In genomic region chr10:95459446-95459845, GRCh38 we compare ENCODE assay signal across 21 cellular contexts.
DNase-seq lines count a peak whose midpoint lies in the region; ATAC-seq, FAIRE-seq and TF ChIP-seq lines count a peak whose summit lies in the region.
"Had no signal": no experiment of that assay in that cellular context is flagged by ENCODE, and none has a peak within 500 bp of the region (broad histone marks: within the 10 kb centered on the region; RNA-seq: fewer than 3 reads in every experiment).

No MANE protein-coding gene starts in this region.

- H3K9ac ChIP-seq in HepG2 (ENCODE audit: insufficient read depth, low read depth, low read length): peak overlapping the region; percentile 29; the same call in 1 of the 2 replicates
- H3K9ac ChIP-seq: KMS-11 had no signal

- TF ChIP-seq EP300 in HepG2 (IDR thresholded peaks at IDR 0.05; ENCODE audit: low read depth in 2 of 2, low read length in 2 of 2) (no peak), HepG2 (CRISPR knock-in tag; IDR thresholded peaks at IDR 0.05; ENCODE audit: borderline replicate concordance) (no peak)

- no peaks in the 10 kb centered on the region for H4K20me1 ChIP-seq in HepG2 (ENCODE audit: insufficient read depth, low read length)

- no TSS peak for BruUV-seq in HepG2 (replicated peaks; lab: Mats Ljungman, UMichigan)

- peaks cover 97% of the 10 kb centered on the region for H3K4me1 ChIP-seq in HepG2 (ENCODE audit: insufficient read depth, low read length)
- no peaks in the 10 kb centered on the region for H3K4me1 ChIP-seq in naive thymus-derived CD4-positive, alpha-beta T cell (ENCODE audit: control insufficient read depth in 2 of 2, insufficient read depth in 2 of 2, low read length in 2 of 2)

- H3K27ac ChIP-seq in HepG2 (ENCODE audit: extremely low read length, insufficient read depth, low read length): peak overlapping the region; percentile 95
- no peak overlapping the region for H3K27ac ChIP-seq in naive thymus-derived CD4-positive, alpha-beta T cell (ENCODE audit: low read depth, low read length)
- H3K27ac ChIP-seq: C4-2B, KMS-11 had no signal

- no peak for FAIRE-seq in HepG2 (lab: Jason Lieb, UNC)
- FAIRE-seq: A204.1 had no signal

- H3K27me3 Mint-ChIP-seq in naive thymus-derived CD4-positive, alpha-beta T cell: peaks cover 0 to 31% (median 10%) of the 10 kb centered on the region in 5 donors

- POLR2A ChIA-PET in HepG2 (lab: Yijun Ruan, JAX): interaction anchor here (1.1 to 1.6 kb wide), 2 partner anchors 8 to 22 kb away, joined by 5 to 7 read pairs; no protein-coding TSS in a partner anchor
- POLR2A ChIA-PET in naive thymus-derived CD4-positive, alpha-beta T cell (lab: Charles Lee): no interaction called here

- intact Hi-C loops in left cardiac atrium (cut with DNase I): no loop called here
- intact Hi-C loops in left ventricle myocardium superior (cut with micrococcal nuclease): no loop called here
- intact Hi-C loops in HepG2 (cut with micrococcal nuclease; ENCODE audit: unreplicated experiment): loop anchor here (1.0 kb wide), 1 partner anchor 8 kb away; no protein-coding TSS in a partner anchor
- intact Hi-C loops in naive thymus-derived CD4-positive, alpha-beta T cell (cut with micrococcal nuclease): no loop called here

- peak overlapping the region; percentile 31 for H3K4me2 ChIP-seq in HepG2 (ENCODE audit: low read depth, low read length)
- H3K4me2 ChIP-seq: KMS-11 had no signal

- no peak overlapping the region for H2AFZ ChIP-seq in HepG2 (ENCODE audit: low read length)

- DNase-seq in left cardiac atrium (no peak), left ventricle myocardium superior (no peak), HepG2 (ENCODE audit: low spot score) (peak; percentile 58), retina (peak; percentile 62), D341Med (ENCODE audit: low spot score) (no peak), epidermal melanocyte (ENCODE audit: insufficient read length, low spot score) (no peak), HuH-7.5 (ENCODE audit: low spot score) (no peak)
- DNase-seq in naive thymus-derived CD4-positive, alpha-beta T cell: no peak
- DNase-seq: activated CD4-positive, alpha-beta T cell treated with anti-CD3 and anti-CD28 coated beads for 4 hours; activated CD8-positive, alpha-beta memory T cell treated with anti-CD3 and anti-CD28 coated beads, Interleukin-2, amount 50 U/mL, for 48 hours; activated naive CD4-positive, alpha-beta T cell treated with Interleukin-2 at 50 U/mL for 16 hours; DMS53; foreskin melanocyte; immature natural killer cell; mucosa of descending colon; NCI-H146; NCI-H345; posterior cingulate gyrus had no signal

- CTCF ChIA-PET in HepG2 (lab: Yijun Ruan, JAX; ENCODE audit: low intra/inter-chr PET ratio, low total read pairs): no interaction called here
- CTCF ChIA-PET in naive thymus-derived CD4-positive, alpha-beta T cell (lab: Charles Lee): interaction anchor here (0.5 to 0.7 kb wide), 3 partner anchors 17 to 45 kb away, joined by 3 to 7 read pairs (median 3); no protein-coding TSS in a partner anchor

- H3K4me1 Mint-ChIP-seq in naive thymus-derived CD4-positive, alpha-beta T cell: no peaks in the 10 kb centered on the region
- H3K4me1 Mint-ChIP-seq: immature natural killer cell had no signal

- no peaks in the 10 kb centered on the region for H3K36me3 Mint-ChIP-seq in naive thymus-derived CD4-positive, alpha-beta T cell
- H3K36me3 Mint-ChIP-seq: immature natural killer cell had no signal

- WGBS in HepG2 (ENCODE audit: low lambda C conversion rate): 41% methylated on average over 6 of the region's 6 CpGs

- H3K36me3 ChIP-seq in HepG2 (replicated peaks in 1 of 2; ENCODE audit: control insufficient read depth in 1 of 2, insufficient read depth in 2 of 2, low read length in 2 of 2): no peaks in the 10 kb centered on the region; a peak in 2 of 5 replicates
- H3K36me3 ChIP-seq in naive thymus-derived CD4-positive, alpha-beta T cell (ENCODE audit: control insufficient read depth in 2 of 3, insufficient read depth in 3 of 3, low read length in 3 of 3): no peaks in the 10 kb centered on the region

- no peak for TF ChIP-seq RAD21 in HepG2 (CRISPR knock-in tag; IDR thresholded peaks at IDR 0.05)

- no peak for TF ChIP-seq POLR2A in HepG2 (IDR thresholded peaks at IDR 0.05; ENCODE audit: insufficient read depth in 1 of 2, low read depth in 2 of 2, low read length in 2 of 2)

- TF ChIP-seq CTCF in HepG2 (CRISPR knock-in tag; IDR thresholded peaks at IDR 0.05): no peak

- no peaks in the 10 kb centered on the region for H3K27me3 ChIP-seq in HepG2 (ENCODE audit: control insufficient read depth in 1 of 2, insufficient read depth in 2 of 2, low read length in 2 of 2)
- peaks cover 0 to 3% of the 10 kb centered on the region in 2 donors for H3K27me3 ChIP-seq in naive thymus-derived CD4-positive, alpha-beta T cell (ENCODE audit: control insufficient read depth in 2 of 2, insufficient read depth in 2 of 2, low read length in 2 of 2)

- no peaks in the 10 kb centered on the region for H3K9me3 ChIP-seq in HepG2 (ENCODE audit: low read length)
- H3K9me3 ChIP-seq in naive thymus-derived CD4-positive, alpha-beta T cell (ENCODE audit: control insufficient read depth in 2 of 3, low read length in 3 of 3): no peaks in the 10 kb centered on the region
- H3K9me3 ChIP-seq: mucosa of descending colon had no signal

- in situ Hi-C loops in HepG2 (cut with HindIII; ENCODE audit: extremely low pct_ligation_motif_present, low pct_unique_long_range_greater_than_20kb): no loop called here

- peaks cover 20% of the 10 kb centered on the region for H3K79me2 ChIP-seq in HepG2 (ENCODE audit: insufficient read depth, low read length)

- H3K4me3 Mint-ChIP-seq in naive thymus-derived CD4-positive, alpha-beta T cell: no peak overlapping the region
- H3K4me3 Mint-ChIP-seq: immature natural killer cell had no signal

- ATAC-seq in left cardiac atrium (peak; percentile 11 to 31), left ventricle myocardium superior (no peak), HepG2 (peak; percentile 31; the same call in 1 of the 3 replicates)
- no peak for ATAC-seq in naive thymus-derived CD4-positive, alpha-beta T cell
- ATAC-seq: mucosa of descending colon had no signal

- H3K27ac Mint-ChIP-seq in naive thymus-derived CD4-positive, alpha-beta T cell: no peak overlapping the region
- H3K27ac Mint-ChIP-seq: immature natural killer cell had no signal

- H3K9me3 Mint-ChIP-seq in naive thymus-derived CD4-positive, alpha-beta T cell: no peaks in the 10 kb centered on the region
- H3K9me3 Mint-ChIP-seq: immature natural killer cell had no signal

- no peak overlapping the region; a peak in 1 of 6 replicates for H3K4me3 ChIP-seq in HepG2 (replicated peaks in 1 of 3; ENCODE audit: insufficient read depth in 1 of 3, low read depth in 2 of 3, low read length in 3 of 3)
- no peak overlapping the region for H3K4me3 ChIP-seq in naive thymus-derived CD4-positive, alpha-beta T cell (ENCODE audit: low read length)
- H3K4me3 ChIP-seq: mucosa of descending colon had no signal

TF ChIP-seq in HepG2, 621 proteins besides CTCF, POLR2A, EP300 and RAD21 (continues in another document):
- TF ChIP-seq ETV5 (CRISPR knock-in tag; IDR thresholded peaks at IDR 0.05; ENCODE audit: borderline replicate concordance) (no peak), PHF21A (CRISPR knock-in tag; IDR thresholded peaks at IDR 0.05) (peak; percentile 34; the same call in 1 of the 2 replicates), MAX (IDR thresholded peaks at IDR 0.05) (peak; percentile 58), XBP1 (CRISPR knock-in tag; IDR thresholded peaks at IDR 0.05) (no peak), TFAP4 (IDR thresholded peaks at IDR 0.05; ENCODE audit: borderline replicate concordance, low read depth) (no peak), HNF1B (CRISPR knock-in tag; IDR thresholded peaks at IDR 0.05) (peak; percentile 15; the same call in 1 of the 2 replicates)

Comparison
In these comparisons a context has a peak if more than half of its experiments do, and no peak if none do; other contexts are left out.
1. ATAC-seq: peak in left cardiac atrium (2 of 2) and HepG2 (single experiment); none in left ventricle myocardium superior (single experiment) and naive thymus-derived CD4-positive, alpha-beta T cell (single experiment).
2. DNase-seq: peak in HepG2 (single experiment) and retina (single experiment); none in left cardiac atrium (single experiment), left ventricle myocardium superior (single experiment), naive thymus-derived CD4-positive, alpha-beta T cell (0 of 9), D341Med (single experiment), epidermal melanocyte (single experiment) and HuH-7.5 (single experiment).